In genomic region chr15:63503739-63504246, GRCh38 we compare ENCODE assay signal across 8 cellular contexts. TPM values are rescaled to one million over a fixed set of nuclear protein-coding genes. Genes with fewer than 3 reads are reported as not detected.
DNase-seq lines count a peak whose midpoint lies in the region; ATAC-seq and TF ChIP-seq lines count a peak whose summit lies in the region.

No MANE protein-coding gene starts in this region.

- DNase-seq in HEK293T (ENCODE audit: extremely low spot score) (no peak), NB4 (ENCODE audit: low read depth) (peak; percentile 79), endodermal cell (peak; percentile 81), DMS79 treated with DMSO at 0.1 percent for 48 hours (lab: John Stamatoyannopoulos, UW) (no peak)
- DNase-seq in activated CD8-positive, alpha-beta T cell treated with anti-CD3 and anti-CD28 coated beads, Interleukin-2, amount 10 ng/mL, durations not matched to agents 7 days and 5 days: peak; percentile 86
- peak; percentile 72 to 88 for DNase-seq in stimulated activated CD8-positive, alpha-beta memory T cell treated with anti-CD3 and anti-CD28 coated beads, Interleukin-7, amount 100 ng/mL, for 48 hours (ENCODE audit: extremely low read depth in 1 of 2, low read depth in 1 of 2)

- peaks cover 75% of the 10 kb centered on the region for H3K4me1 Mint-ChIP-seq in activated CD8-positive, alpha-beta T cell treated with anti-CD3 and anti-CD28 coated beads, Interleukin-2, amount 10 ng/mL, durations not matched to agents 7 days and 5 days (ENCODE audit: low read depth)
- peaks cover 60% of the 10 kb centered on the region for H3K4me1 Mint-ChIP-seq in endodermal cell

- H3K27me3 Mint-ChIP-seq in activated CD8-positive, alpha-beta T cell treated with anti-CD3 and anti-CD28 coated beads, Interleukin-2, amount 10 ng/mL, durations not matched to agents 7 days and 5 days (ENCODE audit: low read depth): no peaks in the 10 kb centered on the region
- peaks cover 45% of the 10 kb centered on the region for H3K27me3 Mint-ChIP-seq in endodermal cell (ENCODE audit: insufficient read depth)

- H3K4me1 ChIP-seq in endodermal cell (ENCODE audit: control insufficient read depth, insufficient read depth, low read length) (peaks cover 19% of the 10 kb centered on the region), muscle layer of colon (ENCODE audit: insufficient read depth, low read length) (peaks cover 60% of the 10 kb centered on the region)

- H3K4me3 Mint-ChIP-seq in activated CD8-positive, alpha-beta T cell treated with anti-CD3 and anti-CD28 coated beads, Interleukin-2, amount 10 ng/mL, durations not matched to agents 7 days and 5 days: peak overlapping the region; percentile 85
- peak overlapping the region; percentile 76 for H3K4me3 Mint-ChIP-seq in endodermal cell

- CTCF ChIA-PET in HEK293T (lab: Yijun Ruan, JAX): interaction anchor here (1.2 kb wide), 1 partner anchor 16 kb away, joined by 3 read pairs; no protein-coding TSS in a partner anchor
- CTCF ChIA-PET in activated CD8-positive, alpha-beta T cell treated with anti-CD3 and anti-CD28 coated beads, Interleukin-2, amount 10 ng/mL, durations not matched to agents 7 days and 5 days (lab: Charles Lee): interaction anchor here (1.0 to 8.4 kb wide), 12 partner anchors 8 to 96 kb away, joined by 3 to 172 read pairs (median 12); partner anchors contain the start of gene FBXL22

- H3K36me3 Mint-ChIP-seq in activated CD8-positive, alpha-beta T cell treated with anti-CD3 and anti-CD28 coated beads, Interleukin-2, amount 10 ng/mL, durations not matched to agents 7 days and 5 days (ENCODE audit: low read depth): peaks cover 14% of the 10 kb centered on the region
- peaks cover 3% of the 10 kb centered on the region for H3K36me3 Mint-ChIP-seq in endodermal cell (ENCODE audit: low read depth)

- H3K4me3 ChIP-seq in GM12875 (ENCODE audit: low read depth, low read length) (peak overlapping the region; percentile 50), NB4 (ENCODE audit: low read depth, low read length) (peak overlapping the region; percentile 67), endodermal cell (ENCODE audit: low read length) (peak overlapping the region; percentile 87), muscle layer of colon (ENCODE audit: low read depth in 1 of 2, low read length in 2 of 2) (peak overlapping the region; percentile 73 to 77)

- H3K27ac Mint-ChIP-seq in activated CD8-positive, alpha-beta T cell treated with anti-CD3 and anti-CD28 coated beads, Interleukin-2, amount 10 ng/mL, durations not matched to agents 7 days and 5 days: peak overlapping the region; percentile 98
- H3K27ac Mint-ChIP-seq in endodermal cell: peak overlapping the region; percentile 96

- peak; percentile 66 for ATAC-seq in activated CD8-positive, alpha-beta T cell treated with anti-CD3 and anti-CD28 coated beads, Interleukin-2, amount 10 ng/mL, durations not matched to agents 7 days and 5 days

- H3K27me3 ChIP-seq in endodermal cell (ENCODE audit: control insufficient read depth, insufficient read depth, low read length, poor library complexity, severe bottlenecking) (peaks cover 11% of the 10 kb centered on the region), muscle layer of colon (ENCODE audit: control insufficient read depth in 1 of 2, insufficient read depth in 2 of 2, low read length in 2 of 2) (no peaks in the 10 kb centered on the region)

- H3K36me3 ChIP-seq in endodermal cell (ENCODE audit: control insufficient read depth, insufficient read depth, low read length) (no peaks in the 10 kb centered on the region), muscle layer of colon (ENCODE audit: insufficient read depth, low read length) (no peaks in the 10 kb centered on the region)

- H3K9ac ChIP-seq in endodermal cell (ENCODE audit: extremely low read depth, low read length, poor library complexity, severe bottlenecking) (peak overlapping the region; percentile 81), muscle layer of colon (ENCODE audit: low read length) (peak overlapping the region; percentile 86)

- H3K9me3 Mint-ChIP-seq in activated CD8-positive, alpha-beta T cell treated with anti-CD3 and anti-CD28 coated beads, Interleukin-2, amount 10 ng/mL, durations not matched to agents 7 days and 5 days (ENCODE audit: insufficient read depth): no peaks in the 10 kb centered on the region
- H3K9me3 Mint-ChIP-seq in endodermal cell: no peaks in the 10 kb centered on the region

- H3K27ac ChIP-seq in endodermal cell (ENCODE audit: low read depth, low read length) (peak overlapping the region; percentile 27), muscle layer of colon (ENCODE audit: low read depth, low read length) (peak overlapping the region; percentile 96)

- POLR2A ChIA-PET in HEK293T (lab: Yijun Ruan, JAX): interaction anchor here (0.7 to 2.4 kb wide), 7 partner anchors 10 to 49 kb away, joined by 3 to 8 read pairs (median 4); no protein-coding TSS in a partner anchor
- POLR2A ChIA-PET in activated CD8-positive, alpha-beta T cell treated with anti-CD3 and anti-CD28 coated beads, Interleukin-2, amount 10 ng/mL, durations not matched to agents 7 days and 5 days (lab: Charles Lee): interaction anchor here (0.6 to 5.0 kb wide), 17 partner anchors 7 to 956 kb away, joined by 3 to 36 read pairs (median 7); partner anchors contain the start of genes CIAO2A and ZNF609

- TF ChIP-seq POLR2A in NB4 (IDR thresholded peaks at IDR 0.05; ENCODE audit: extremely low read depth, insufficient read length): no peak

- no peaks in the 10 kb centered on the region for H3K9me3 ChIP-seq in endodermal cell (ENCODE audit: control insufficient read depth, low read length)
- no peaks in the 10 kb centered on the region for H3K9me3 ChIP-seq in muscle layer of colon (ENCODE audit: low read length)

- 0 to 1% methylated on average over 23 to 28 of the region's 28 CpGs for WGBS in endodermal cell (ENCODE audit: insufficient coverage in 1 of 2, insufficient read length in 1 of 2), 2 experiments

- TF ChIP-seq CTCF in GM12875 (IDR thresholded peaks at IDR 0.05; ENCODE audit: borderline replicate concordance, insufficient read depth, low read depth, low read length) (no peak), NB4 (IDR thresholded peaks at IDR 0.05; ENCODE audit: low read depth, low read length) (no peak), endodermal cell (conservative IDR thresholded peaks at IDR 0.05) (no peak)

TF ChIP-seq in HEK293T, 16 proteins besides CTCF, POLR2A, EP300 and RAD21:
- no peak for TF ChIP-seq HDGF (IDR thresholded peaks at IDR 0.05; ENCODE audit: borderline replicate concordance)
- TF ChIP-seq L3MBTL2 (conservative IDR thresholded peaks at IDR 0.05): peak; percentile 56

RNA-seq across cellular contexts. Expression of gene USP3, which starts 0.6 kb away (rescaled TPM):
- 10 to 100 TPM; 48.3 to 49.1 TPM for total RNA-seq in activated CD8-positive, alpha-beta T cell treated with anti-CD3 and anti-CD28 coated beads, Interleukin-2, amount 10 ng/mL, durations not matched to agents 7 days and 5 days
- 10 to 100 TPM; 51.5 to 52.5 TPM for total RNA-seq in endodermal cell
- polyA plus RNA-seq in endodermal cell (2013, experiment 1 of 2): 64.2 TPM
- polyA plus RNA-seq in endodermal cell (2013, experiment 2 of 2): 62.6 TPM

Comparison
In these comparisons a context has a peak if more than half of its experiments do, and no peak if none do; other contexts are left out.
1. DNase-seq: peak in NB4 (single experiment), activated CD8-positive, alpha-beta T cell treated with anti-CD3 and anti-CD28 coated beads, Interleukin-2, amount 10 ng/mL, durations not matched to agents 7 days and 5 days (single experiment), endodermal cell (single experiment) and stimulated activated CD8-positive, alpha-beta memory T cell treated with anti-CD3 and anti-CD28 coated beads, Interleukin-7, amount 100 ng/mL, for 48 hours (2 of 2); none in HEK293T (single experiment) and DMS79 treated with DMSO at 0.1 percent for 48 hours (single experiment).
2. Peak in every context shown above with its lines, with median percentiles within 50 percentile points of each other: H3K4me3 ChIP-seq.